ENCODE assay signal across 9 cellular contexts in genomic region chr13:50410921-50411712, GRCh38.
A peak's percentile ranks its signal among the peaks of the same experiment; 100 is the strongest.
DNase-seq lines count a peak whose midpoint lies in the region; ATAC-seq and TF ChIP-seq lines count a peak whose summit lies in the region.
"Had no signal": no experiment of that assay in that cellular context is flagged by ENCODE, and none has a peak within 500 bp of the region (broad histone marks: within the 10 kb centered on the region; RNA-seq: fewer than 3 reads in every experiment).

No MANE protein-coding gene starts in this region.

- peaks cover 25% of the 10 kb centered on the region for H3K4me1 ChIP-seq in skeletal muscle satellite cell (ENCODE audit: control insufficient read depth, insufficient read depth, low read length)

- no peak overlapping the region for H3K9ac ChIP-seq in skeletal muscle satellite cell (ENCODE audit: low read depth, low read length)

- H3K27me3 Mint-ChIP-seq in T-helper 17 cell, result no peaks in the 10 kb centered on the region

- no peak for ATAC-seq in T-helper 17 cell
- ATAC-seq in HG03442 (IDR thresholded peaks at IDR 0.05; ENCODE audit: unreplicated experiment), result no peak

- H3K4me1 Mint-ChIP-seq in T-helper 17 cell, result peaks cover 3% of the 10 kb centered on the region

- H3K4me2 ChIP-seq in skeletal muscle satellite cell (ENCODE audit: low read length), result peak overlapping the region; percentile 61

- H3K27ac Mint-ChIP-seq in T-helper 17 cell, result peak overlapping the region; percentile 35

- H3K9me3 ChIP-seq in T-helper 17 cell (ENCODE audit: control insufficient read depth, low read length, poor library complexity, severe bottlenecking) (no peaks in the 10 kb centered on the region), skeletal muscle satellite cell (replicated peaks; ENCODE audit: low read length) (no peaks in the 10 kb centered on the region)

- TF ChIP-seq CTCF in GM10266 (IDR thresholded peaks at IDR 0.05; ENCODE audit: control insufficient read depth, insufficient read depth, low read depth, missing control alignments), result no peak

- H3K4me3 ChIP-seq in skeletal muscle satellite cell (ENCODE audit: low read length), result no peak overlapping the region
- H3K4me3 ChIP-seq: SK-N-MC had no signal

- no peaks in the 10 kb centered on the region for H3K36me3 ChIP-seq in skeletal muscle satellite cell (ENCODE audit: insufficient read depth, low read length)

- no peak overlapping the region for H3K4me3 Mint-ChIP-seq in T-helper 17 cell

- H3K27me3 ChIP-seq in skeletal muscle satellite cell (ENCODE audit: control insufficient read depth, insufficient read depth, low read length), result no peaks in the 10 kb centered on the region

- peaks cover 2% of the 10 kb centered on the region for H3K36me3 Mint-ChIP-seq in T-helper 17 cell (ENCODE audit: low read depth)

- DNase-seq in activated CD4-positive, alpha-beta T cell treated with anti-CD3 and anti-CD28 coated beads for 48 hours, result peak; percentile 22
- DNase-seq in activated CD4-positive, alpha-beta T cell treated with anti-CD3 and anti-CD28 coated beads, Interleukin-2, amount 50 U/mL, for 4 hours, result no peak
- DNase-seq in T-helper 17 cell, result no peak
- DNase-seq in glomerular visceral epithelial cell (ENCODE audit: extremely low spot score), result peak; percentile 77
- DNase-seq in NCI-H146 (lab: John Stamatoyannopoulos, UW), result no peak
- no peak for DNase-seq in GM10266 (ENCODE audit: extremely low spot score)

Comparison
In these comparisons a context has a peak if more than half of its experiments do, and no peak if none do; other contexts are left out.
1. DNase-seq: peak in activated CD4-positive, alpha-beta T cell treated with anti-CD3 and anti-CD28 coated beads for 48 hours (single experiment) and glomerular visceral epithelial cell (single experiment); none in activated CD4-positive, alpha-beta T cell treated with anti-CD3 and anti-CD28 coated beads, Interleukin-2, amount 50 U/mL, for 4 hours (0 of 2), T-helper 17 cell (0 of 3), NCI-H146 (single experiment) and GM10266 (single experiment).